8 cellular contexts compared by ENCODE assay signal in the genomic region with DNA sequence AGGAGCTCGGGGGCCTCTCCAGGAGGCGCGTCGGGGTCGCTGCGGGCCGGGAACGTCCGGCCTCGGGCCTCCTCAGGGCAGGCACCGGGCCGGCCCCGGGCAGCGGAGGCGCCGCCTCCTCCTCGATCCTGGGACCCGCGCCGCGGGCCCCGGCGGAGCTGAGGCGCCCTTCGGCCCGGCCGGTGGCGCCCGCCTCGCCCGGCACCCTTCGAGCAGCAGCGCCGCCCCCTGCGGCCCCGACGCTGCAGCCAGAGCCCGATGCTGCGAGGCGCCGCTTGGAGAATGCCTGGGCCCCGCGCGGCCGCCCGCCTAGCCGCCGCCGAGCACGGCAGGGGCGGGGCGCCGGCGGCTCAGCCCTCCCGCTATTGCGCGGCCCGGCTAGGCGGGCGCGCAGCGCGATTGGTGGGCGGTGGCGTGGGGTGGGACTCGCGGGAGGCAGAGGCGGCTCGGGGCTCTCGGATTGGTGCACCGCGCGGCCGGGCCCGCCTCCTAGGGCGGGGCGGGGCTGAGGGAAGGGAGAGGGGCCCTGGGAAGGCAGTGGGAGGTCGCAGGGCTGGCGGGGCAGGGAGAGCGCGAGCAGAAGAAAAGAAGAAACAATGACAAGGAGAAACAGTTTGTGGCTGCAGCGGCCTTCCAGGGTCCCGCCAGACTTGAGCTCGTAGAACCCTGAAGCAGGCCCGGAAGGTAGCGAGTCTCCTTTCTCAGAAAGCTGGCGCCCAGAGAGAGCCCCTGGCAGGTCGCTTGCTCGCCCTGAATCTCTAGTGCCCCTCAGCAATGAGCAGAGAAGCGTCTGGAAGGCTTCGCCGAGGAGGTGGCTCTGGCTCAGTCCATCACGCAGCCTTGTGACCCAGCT. TPM values are rescaled to one million over a fixed set of nuclear protein-coding genes. Genes with fewer than 3 reads are reported as not detected.
DNase-seq lines count a peak whose midpoint lies in the region; ATAC-seq, FAIRE-seq and TF ChIP-seq lines count a peak whose summit lies in the region.

EEIG1 (minus strand) TSS at position 284 of the 853 bp plus-strand sequence. CDS start 852 bp downstream, outside the sequence.

- DNase-seq in NCI-H774 (lab: John Stamatoyannopoulos, UW) (peak; percentile 98), dedifferentiated amniotic fluid mesenchymal stem cell (ENCODE audit: extremely low spot score) (peak; percentile 92), HepG2 (ENCODE audit: low spot score) (peak; percentile 80)
- DNase-seq in activated CD4-positive, alpha-beta T cell treated with anti-CD3 and anti-CD28 coated beads, Interleukin-2, amount 50 U/mL, for 24 hours (ENCODE audit: low read depth in 1 of 2, low spot score in 1 of 2) = peak; percentile 93 to 96
- DNase-seq in stimulated activated CD4-positive, alpha-beta T cell treated with anti-CD3 and anti-CD28 coated beads, Interleukin-2, amount 100 ng/mL, for 4 hours (ENCODE audit: low read depth) = peak; percentile 97

- H2AFZ ChIP-seq in HepG2 (ENCODE audit: low read length) = no peak within 1 kb of the TSS

- TF ChIP-seq RAD21 in HepG2 (CRISPR knock-in tag; IDR thresholded peaks at IDR 0.05) = no peak

- CTCF ChIA-PET in HepG2 (lab: Yijun Ruan, JAX; ENCODE audit: low intra/inter-chr PET ratio, low total read pairs) = no interaction called here

- H3K79me2 ChIP-seq in HepG2 (ENCODE audit: insufficient read depth, low read length) = peaks cover 43% of the 10 kb centered on the region

- peaks cover 29% of the 10 kb centered on the region; the same call in 1 of the 2 replicates for H4K20me1 ChIP-seq in HepG2 (ENCODE audit: insufficient read depth, low read length)

- TF ChIP-seq CTCF in C4-2B (conservative IDR thresholded peaks at IDR 0.05) = no peak
- no peak for TF ChIP-seq CTCF in HepG2 (CRISPR knock-in tag; IDR thresholded peaks at IDR 0.05)

- intact Hi-C loops in HepG2 (cut with micrococcal nuclease; ENCODE audit: unreplicated experiment) = no loop called here

- no peak for TF ChIP-seq EP300 in HepG2 (IDR thresholded peaks at IDR 0.05; ENCODE audit: low read depth in 2 of 2, low read length in 2 of 2)
- TF ChIP-seq EP300 in HepG2 (CRISPR knock-in tag; IDR thresholded peaks at IDR 0.05; ENCODE audit: borderline replicate concordance) = no peak

- peak within 1 kb of the TSS; percentile 80 for H3K27ac ChIP-seq in C4-2B
- H3K27ac ChIP-seq in HepG2 (ENCODE audit: extremely low read length, insufficient read depth, low read length) = peak within 1 kb of the TSS; percentile 84

- peak within 1 kb of the TSS; percentile 85 for H3K9ac ChIP-seq in HepG2 (ENCODE audit: insufficient read depth, low read depth, low read length)

- peaks cover 0 to under 1% of the 10 kb centered on the region in 2 experiments; a peak in 1 of 5 replicates for H3K36me3 ChIP-seq in HepG2 (replicated peaks in 1 of 2; ENCODE audit: control insufficient read depth in 1 of 2, insufficient read depth in 2 of 2, low read length in 2 of 2)

- TF ChIP-seq POLR2A in HepG2 (IDR thresholded peaks at IDR 0.05; ENCODE audit: insufficient read depth in 1 of 2, low read depth in 2 of 2, low read length in 2 of 2) = peak in 1 of 2 experiments; percentile 66; a peak in 2 of 4 replicates

- peak within 1 kb of the TSS; percentile 99 for H3K4me2 ChIP-seq in HepG2 (ENCODE audit: low read depth, low read length)

- in situ Hi-C loops in HepG2 (cut with HindIII; ENCODE audit: extremely low pct_ligation_motif_present, low pct_unique_long_range_greater_than_20kb) = no loop called here

- no TSS peak for BruUV-seq in HepG2 (replicated peaks; lab: Mats Ljungman, UMichigan)

- peak; percentile 77 for ATAC-seq in GM19372 (IDR thresholded peaks at IDR 0.05; ENCODE audit: low read depth, unreplicated experiment)
- peak; percentile 79 for ATAC-seq in HG03521 (IDR thresholded peaks at IDR 0.05; ENCODE audit: unreplicated experiment)
- ATAC-seq in HepG2 = peak; percentile 87

- H3K4me1 ChIP-seq in HepG2 (ENCODE audit: insufficient read depth, low read length) = peaks cover 58% of the 10 kb centered on the region

- H3K4me3 ChIP-seq in HepG2 (replicated peaks in 1 of 3; ENCODE audit: insufficient read depth in 1 of 3, low read depth in 2 of 3, low read length in 3 of 3) = peak within 1 kb of the TSS; percentile 86 to 90 (median 90)

- POLR2A ChIA-PET in HepG2 (lab: Yijun Ruan, JAX) = interaction anchor here (0.7 to 2.0 kb wide), 8 partner anchors 10 to 122 kb away, joined by 3 to 11 read pairs (median 3); no protein-coding TSS in a partner anchor

- H3K27me3 ChIP-seq in HepG2 (ENCODE audit: control insufficient read depth in 1 of 2, insufficient read depth in 2 of 2, low read length in 2 of 2) = no peaks in the 10 kb centered on the region; a peak in 1 of 5 replicates

- FAIRE-seq in HepG2 (lab: Jason Lieb, UNC) = no peak

- WGBS in HepG2 (ENCODE audit: low lambda C conversion rate) = under 1% methylated on average over 24 of the region's 93 CpGs

- H3K9me3 ChIP-seq in HepG2 (ENCODE audit: low read length) = no peaks in the 10 kb centered on the region

TF ChIP-seq in HepG2, 621 proteins besides CTCF, POLR2A, EP300 and RAD21 (continues in another document):
- TF ChIP-seq EEA1 (CRISPR knock-in tag; IDR thresholded peaks at IDR 0.05; ENCODE audit: borderline replicate concordance) (no peak), ZNF577 (CRISPR knock-in tag; IDR thresholded peaks at IDR 0.05; ENCODE audit: borderline replicate concordance, low read depth) (no peak), TOPORS (CRISPR knock-in tag; IDR thresholded peaks at IDR 0.05) (no peak), GFI1 (CRISPR knock-in tag; IDR thresholded peaks at IDR 0.05; ENCODE audit: borderline replicate concordance) (no peak), DNMT1 (CRISPR knock-in tag; IDR thresholded peaks at IDR 0.05) (no peak)
- TF ChIP-seq, protein P1, sequence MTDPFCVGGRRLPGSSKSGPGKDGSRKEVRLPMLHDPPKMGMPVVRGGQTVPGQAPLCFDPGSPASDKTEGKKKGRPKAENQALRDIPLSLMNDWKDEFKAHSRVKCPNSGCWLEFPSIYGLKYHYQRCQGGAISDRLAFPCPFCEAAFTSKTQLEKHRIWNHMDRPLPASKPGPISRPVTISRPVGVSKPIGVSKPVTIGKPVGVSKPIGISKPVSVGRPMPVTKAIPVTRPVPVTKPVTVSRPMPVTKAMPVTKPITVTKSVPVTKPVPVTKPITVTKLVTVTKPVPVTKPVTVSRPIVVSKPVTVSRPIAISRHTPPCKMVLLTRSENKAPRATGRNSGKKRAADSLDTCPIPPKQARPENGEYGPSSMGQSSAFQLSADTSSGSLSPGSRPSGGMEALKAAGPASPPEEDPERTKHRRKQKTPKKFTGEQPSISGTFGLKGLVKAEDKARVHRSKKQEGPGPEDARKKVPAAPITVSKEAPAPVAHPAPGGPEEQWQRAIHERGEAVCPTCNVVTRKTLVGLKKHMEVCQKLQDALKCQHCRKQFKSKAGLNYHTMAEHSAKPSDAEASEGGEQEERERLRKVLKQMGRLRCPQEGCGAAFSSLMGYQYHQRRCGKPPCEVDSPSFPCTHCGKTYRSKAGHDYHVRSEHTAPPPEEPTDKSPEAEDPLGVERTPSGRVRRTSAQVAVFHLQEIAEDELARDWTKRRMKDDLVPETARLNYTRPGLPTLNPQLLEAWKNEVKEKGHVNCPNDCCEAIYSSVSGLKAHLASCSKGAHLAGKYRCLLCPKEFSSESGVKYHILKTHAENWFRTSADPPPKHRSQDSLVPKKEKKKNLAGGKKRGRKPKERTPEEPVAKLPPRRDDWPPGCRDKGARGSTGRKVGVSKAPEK (CRISPR knock-in tag; IDR thresholded peaks at IDR 0.05; ENCODE audit: borderline replicate concordance) = no peak
- TF ChIP-seq, protein P2, sequence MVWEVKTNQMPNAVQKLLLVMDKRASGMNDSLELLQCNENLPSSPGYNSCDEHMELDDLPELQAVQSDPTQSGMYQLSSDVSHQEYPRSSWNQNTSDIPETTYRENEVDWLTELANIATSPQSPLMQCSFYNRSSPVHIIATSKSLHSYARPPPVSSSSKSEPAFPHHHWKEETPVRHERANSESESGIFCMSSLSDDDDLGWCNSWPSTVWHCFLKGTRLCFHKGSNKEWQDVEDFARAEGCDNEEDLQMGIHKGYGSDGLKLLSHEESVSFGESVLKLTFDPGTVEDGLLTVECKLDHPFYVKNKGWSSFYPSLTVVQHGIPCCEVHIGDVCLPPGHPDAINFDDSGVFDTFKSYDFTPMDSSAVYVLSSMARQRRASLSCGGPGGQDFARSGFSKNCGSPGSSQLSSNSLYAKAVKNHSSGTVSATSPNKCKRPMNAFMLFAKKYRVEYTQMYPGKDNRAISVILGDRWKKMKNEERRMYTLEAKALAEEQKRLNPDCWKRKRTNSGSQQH (CRISPR knock-in tag; IDR thresholded peaks at IDR 0.05; ENCODE audit: low read depth) = peak; percentile 40; the same call in 1 of the 2 replicates

RNA-seq across cellular contexts. Expression of gene EEIG1, which starts in this region (rescaled TPM):
- total RNA-seq in HepG2 (2016; rRNA removed; fragmentation: Illumina TruSeq; extraction: Trizol) = 16.1 and 16.6 TPM in 2 replicates
- 10.4 and 11.3 TPM in 2 replicates for total RNA-seq in HepG2 (2016; cell fraction: cytosol; rRNA removed; fragmentation: Illumina TruSeq; extraction: Trizol; ENCODE audit: low read depth)
- 12.3 and 17.2 TPM in 2 replicates for total RNA-seq in HepG2 (2016; cell fraction: insoluble cytoplasmic fraction; rRNA removed; fragmentation: Illumina TruSeq; extraction: Trizol)
- total RNA-seq in HepG2 (2016; cell fraction: membrane; rRNA removed; fragmentation: Illumina TruSeq; extraction: Trizol) = 21.5 and 21.9 TPM in 2 replicates
- total RNA-seq in HepG2 (2016; cell fraction: nucleus; rRNA removed; fragmentation: Illumina TruSeq; extraction: Trizol) = 20.0 and 24.0 TPM in 2 replicates
- polyA plus RNA-seq in HepG2 (2011; rRNA removed) = 25.2 and 30.1 TPM in 2 replicates
- polyA plus RNA-seq in HepG2 (2011; cell fraction: cytosol; rRNA removed) = 19.7 and 22.7 TPM in 2 replicates
- polyA plus RNA-seq in HepG2 (2011; cell fraction: nucleus; rRNA removed) = 108 and 126 TPM in 2 replicates
- 22.5 and 36.8 TPM in 2 replicates for polyA plus RNA-seq in HepG2 (2012)
- 3.8 and 4.2 TPM in 2 replicates for polyA plus RNA-seq in HepG2 (2016; cell fraction: cytosol; fragmentation: Illumina TruSeq; extraction: Trizol; ENCODE audit: low read depth)
- polyA plus RNA-seq in HepG2 (2016; cell fraction: insoluble cytoplasmic fraction; fragmentation: Illumina TruSeq; extraction: Trizol; ENCODE audit: low read depth) = 24.1 and 30.7 TPM in 2 replicates
- polyA plus RNA-seq in HepG2 (2016; cell fraction: membrane; fragmentation: Illumina TruSeq; extraction: Trizol; ENCODE audit: low read depth) = 16.7 and 17.4 TPM in 2 replicates
- 72.4 and 76.1 TPM in 2 replicates for polyA plus RNA-seq in HepG2 (2016; cell fraction: nucleus; fragmentation: Illumina TruSeq; extraction: Trizol; ENCODE audit: insufficient read depth, low read depth)
- polyA minus RNA-seq in HepG2 (2011; rRNA and poly(A)+ RNA removed; ENCODE audit: low replicate concordance) = 25.3 and 40.6 TPM in 2 replicates
- polyA minus RNA-seq in HepG2 (2011; cell fraction: cytosol; rRNA and poly(A)+ RNA removed) = 8.3 and 11.4 TPM in 2 replicates
- polyA minus RNA-seq in HepG2 (2011; cell fraction: nucleus; rRNA and poly(A)+ RNA removed) = 25.0 and 25.4 TPM in 2 replicates

Comparison
In these comparisons a context has a peak if more than half of its experiments do, and no peak if none do; other contexts are left out.
1. Peak in every context shown above with its lines: DNase-seq, ATAC-seq, H3K4me3 ChIP-seq and H3K27ac ChIP-seq.